ENCODE assay signal across 8 cellular contexts in the genomic region with DNA sequence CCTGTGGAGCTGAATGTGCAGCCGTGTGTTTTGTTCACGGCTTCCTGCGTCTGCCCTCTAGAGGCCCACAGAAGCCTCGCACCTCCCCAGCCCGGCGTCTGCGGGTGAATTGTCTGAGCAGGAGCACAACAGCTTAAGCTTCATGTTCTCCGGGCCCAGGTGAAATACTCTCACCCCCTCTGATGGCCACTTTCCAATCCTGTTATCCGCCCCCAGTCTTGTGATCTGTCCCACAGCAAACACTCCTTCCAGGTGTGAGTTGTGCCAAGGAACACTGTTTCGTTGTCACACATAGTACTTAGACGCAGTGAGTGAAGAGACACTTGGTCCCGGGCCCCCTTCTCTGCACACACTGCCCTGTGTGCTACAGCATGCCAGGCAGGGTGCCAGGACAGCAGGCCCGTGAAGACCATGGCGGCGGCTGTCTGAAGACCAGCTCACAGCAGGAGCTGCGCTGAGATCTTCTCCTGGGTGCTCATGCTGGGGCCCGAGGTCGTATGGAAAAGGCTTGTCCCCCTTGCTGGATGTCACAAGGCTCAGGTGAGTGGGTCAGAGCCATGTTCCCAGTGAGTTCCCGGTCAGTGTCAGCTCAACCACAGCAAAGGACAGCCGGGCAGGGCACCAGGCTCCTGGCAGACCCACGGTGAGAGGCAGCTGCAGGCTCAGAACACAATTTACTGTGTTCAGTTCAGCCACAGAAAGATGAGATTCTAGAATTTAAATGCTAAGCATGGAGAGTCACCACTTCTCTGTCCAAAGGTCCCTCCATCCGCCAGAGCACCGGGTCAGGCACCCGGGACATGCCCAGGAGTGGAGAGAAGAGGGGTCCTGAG. TPM values are rescaled to one million over a fixed set of nuclear protein-coding genes. Genes with fewer than 3 reads are reported as not detected.
DNase-seq lines count a peak whose midpoint lies in the region; ATAC-seq and TF ChIP-seq lines count a peak whose summit lies in the region.

No MANE protein-coding gene starts in this region.

- H3F3A ChIP-seq in PC-9 (ENCODE audit: insufficient read depth, low read depth): peaks cover 4% of the 10 kb centered on the region; the same call in 1 of the 2 replicates

- H3K4me1 ChIP-seq in IMR-90 (ENCODE audit: control insufficient read depth, insufficient read depth, low read length) (peaks cover 19% of the 10 kb centered on the region), PC-9 (replicated peaks; ENCODE audit: insufficient read depth) (0 out of 2 replicates have a peak, but pooled peaks cover 6% of the 10 kb centered on the region), heart right ventricle (peaks cover 0 to 20% (median 6%) of the 10 kb centered on the region in 9 donors)

- no peaks in the 10 kb centered on the region for H3K27me3 ChIP-seq in IMR-90 (ENCODE audit: control insufficient read depth, insufficient read depth, low read length)
- peaks cover 11% of the 10 kb centered on the region for H3K27me3 ChIP-seq in PC-9 (ENCODE audit: insufficient read depth, low read depth)
- peaks cover 0 to 26% (median 16%) of the 10 kb centered on the region in 7 donors for H3K27me3 ChIP-seq in heart right ventricle

- H3K36me3 ChIP-seq in IMR-90 (ENCODE audit: control insufficient read depth, insufficient read depth, low read length) (no peaks in the 10 kb centered on the region), PC-9 (ENCODE audit: low read depth) (no peaks in the 10 kb centered on the region), heart right ventricle (no peaks in the 10 kb centered on the region)

- H3K4me3 ChIP-seq in IMR-90 (ENCODE audit: insufficient read depth, low read depth, low read length) (no peak overlapping the region), PC-9 (no peak overlapping the region), heart right ventricle (no peak overlapping the region)

- H3K27ac ChIP-seq in IMR-90 (ENCODE audit: insufficient read depth, low read length) (0 out of 2 replicates have a peak overlapping the region, but pooled peaks have one; percentile 4), PC-9 (no peak overlapping the region), heart right ventricle (no peak overlapping the region)

- H4K91ac ChIP-seq in IMR-90 (ENCODE audit: insufficient read depth, low read depth, low read length): peak overlapping the region; percentile 75

- H3K23ac ChIP-seq in IMR-90 (ENCODE audit: low read depth, low read length): peak overlapping the region; percentile 21; the same call in 1 of the 2 replicates

- peak overlapping the region; percentile 90 for H2BK20ac ChIP-seq in IMR-90 (ENCODE audit: low read depth, low read length)

- H3K9me1 ChIP-seq in IMR-90 (ENCODE audit: insufficient read depth, low read length): peaks cover 28% of the 10 kb centered on the region

- POLR2A ChIA-PET in IMR-90 (lab: Charles Lee; ENCODE audit: unreplicated experiment) (no interaction called here), PC-9 (lab: Charles Lee; ENCODE audit: unreplicated experiment) (interaction anchor here (0.6 kb wide), 1 partner anchor 10 kb away, joined by 5 read pairs; no protein-coding TSS in a partner anchor)

- peak overlapping the region; percentile 39 for H3K14ac ChIP-seq in IMR-90 (replicated peaks; ENCODE audit: low read depth, low read length)

- peak; percentile 93 for ATAC-seq in IMR-90 (ENCODE audit: low read depth)
- peak; percentile 71 to 86 (median 78) for ATAC-seq in heart right ventricle
- no peak for ATAC-seq in HG03025 (IDR thresholded peaks at IDR 0.05; ENCODE audit: low FRiP score, unreplicated experiment)

- peaks cover 9 to 34% of the 10 kb centered on the region in 2 experiments; a peak in 3 of 4 replicates for H3K79me1 ChIP-seq in IMR-90 (ENCODE audit: low read depth in 1 of 2, low read length in 2 of 2)

- peak overlapping the region; percentile 44 for H3K9ac ChIP-seq in IMR-90 (ENCODE audit: low read depth, low read length)

- peak overlapping the region; percentile 90 for H2BK120ac ChIP-seq in IMR-90 (ENCODE audit: low read depth, low read length)

- H3K4ac ChIP-seq in IMR-90 (ENCODE audit: low read depth, low read length): peak overlapping the region; percentile 76

- H3K56ac ChIP-seq in IMR-90 (ENCODE audit: extremely low read depth, insufficient read depth, low read length): no peak overlapping the region

- WGBS in IMR-90 (ENCODE audit: extremely low coverage in 2 of 2, insufficient read length in 1 of 2), 2 experiments: 65% methylated on average over 9 of the region's 24 CpGs; no CpG with 5 or more reads in 1 of the 2 experiments
- WGBS in heart right ventricle, 2 donors: 41 to 50% methylated on average over 24 of the region's 24 CpGs

- H3K79me2 ChIP-seq in PC-9 (ENCODE audit: low read depth): no peaks in the 10 kb centered on the region

- peak overlapping the region; percentile 85 for H2AFZ ChIP-seq in IMR-90 (replicated peaks; ENCODE audit: low read length, poor library complexity)
- no peak overlapping the region for H2AFZ ChIP-seq in PC-9

- peaks cover 2% of the 10 kb centered on the region; the same call in 1 of the 2 replicates for H3K9me3 ChIP-seq in IMR-90 (ENCODE audit: control insufficient read depth, insufficient read depth, low read length)
- H3K9me3 ChIP-seq in PC-9 (ENCODE audit: insufficient read depth, low read depth): no peaks in the 10 kb centered on the region
- peaks cover 0 to 8% (median 0%) of the 10 kb centered on the region in 11 donors for H3K9me3 ChIP-seq in heart right ventricle

- H4K5ac ChIP-seq in IMR-90 (ENCODE audit: low read depth, low read length): peak overlapping the region; percentile 14; the same call in 1 of the 2 replicates

- no peaks in the 10 kb centered on the region for H3K9me2 ChIP-seq in PC-9 (ENCODE audit: insufficient read depth)

- dilution Hi-C loops in IMR-90 (cut with HindIII; ENCODE audit: low sequenced_read_pairs, unreplicated experiment): no loop called here

- TF ChIP-seq POLR2A in IMR-90 (IDR thresholded peaks at IDR 0.05; ENCODE audit: low read depth, low read length): no peak

- H3K18ac ChIP-seq in IMR-90 (ENCODE audit: low read depth, low read length): no peak overlapping the region

- peak overlapping the region; percentile 92 for H2AK9ac ChIP-seq in IMR-90 (replicated peaks; ENCODE audit: low read depth, low read length, poor library complexity)

- peak overlapping the region; percentile 80; the same call in 1 of the 2 replicates for H2AK5ac ChIP-seq in IMR-90 (ENCODE audit: low read depth, low read length)

- H2BK5ac ChIP-seq in IMR-90 (ENCODE audit: low read depth, low read length, poor library complexity, severe bottlenecking): no peak overlapping the region

- CTCF ChIA-PET in IMR-90 (lab: Yijun Ruan, JAX) (interaction anchor here (0.6 to 1.7 kb wide), 30 partner anchors 9 to 1644 kb away, joined by 3 to 9 read pairs (median 4); no protein-coding TSS in a partner anchor), PC-9 (lab: Charles Lee) (interaction anchor here (0.6 to 0.8 kb wide), 2 partner anchors 197 to 201 kb away, joined by 3 to 7 read pairs; no protein-coding TSS in a partner anchor)

- TF ChIP-seq CTCF in IMR-90 (conservative IDR thresholded peaks at IDR 0.05; ENCODE audit: low read depth, low read length) (peak; percentile 95), PC-9 (conservative IDR thresholded peaks at IDR 0.05) (peak; percentile 77), heart right ventricle (IDR thresholded peaks at IDR 0.05) (peak; percentile 76 to 89 (median 84))

- peak overlapping the region; percentile 62; the same call in 2 of the 3 replicates for H2BK15ac ChIP-seq in IMR-90 (ENCODE audit: low read depth, low read length)

- no peak overlapping the region for H3K4me2 ChIP-seq in IMR-90 (ENCODE audit: low read depth, low read length)
- H3K4me2 ChIP-seq in PC-9: no peak overlapping the region

- H4K8ac ChIP-seq in IMR-90 (ENCODE audit: low read depth in 2 of 2, low read length in 2 of 2): peak overlapping the region; percentile 42 to 56; a peak in 2 of 4 replicates

- BruUV-seq in IMR-90 (replicated peaks; lab: Mats Ljungman, UMichigan): no TSS peak
- no TSS peak for BruUV-seq in PC-9 (replicated peaks; lab: Mats Ljungman, UMichigan)

- peak; percentile 79 for DNase-seq in DMS 273 (lab: John Stamatoyannopoulos, UW; ENCODE audit: unreplicated experiment)
- DNase-seq in DMS 273 treated with DMSO at 0.1 percent for 48 hours (lab: John Stamatoyannopoulos, UW): no peak
- DNase-seq in IMR-90: peak; percentile 86
- DNase-seq in PC-9: peak; percentile 58 to 60
- DNase-seq in activated naive CD4-positive, alpha-beta T cell treated with anti-CD3 and anti-CD28 coated beads, Interleukin-2, amount 50 U/mL, for 16 hours: peak; percentile 30
- peak; percentile 66 to 67 for DNase-seq in heart right ventricle
- peak; percentile 86 for DNase-seq in retina

- peak; percentile 88 for TF ChIP-seq RAD21 in IMR-90 (IDR thresholded peaks at IDR 0.05; ENCODE audit: low read length)

- H4K20me1 ChIP-seq in IMR-90 (ENCODE audit: insufficient read depth, low read length): peaks cover 2% of the 10 kb centered on the region
- H4K20me1 ChIP-seq in PC-9 (ENCODE audit: insufficient read depth): no peaks in the 10 kb centered on the region

- intact Hi-C loops in IMR-90 (cut with micrococcal nuclease) (loop anchor here (2.0 kb wide), 2 partner anchors 66 to 196 kb away; no protein-coding TSS in a partner anchor), PC-9 (cut with micrococcal nuclease; ENCODE audit: unreplicated experiment) (loop anchor here (1.0 kb wide), 1 partner anchor 66 kb away; no protein-coding TSS in a partner anchor), heart right ventricle (cut with DNase I) (loop anchor here in 5 of 10 donors (5.0 to 10.0 kb wide), 3 partner anchors 64 to 199 kb away; no protein-coding TSS in a partner anchor)

- in situ Hi-C loops in IMR-90 (cut with MboI; ENCODE audit: low sequenced_read_pairs): loop anchor here (25.0 kb wide), 1 partner anchor 164 kb away; no protein-coding TSS in a partner anchor

TF ChIP-seq in IMR-90, 13 proteins besides CTCF, POLR2A, EP300 and RAD21 (continues in another document):
- TF ChIP-seq CEBPB (IDR thresholded peaks at IDR 0.05; ENCODE audit: low read depth, low read length) (no peak), RCOR1 (IDR thresholded peaks at IDR 0.05; ENCODE audit: insufficient replicate concordance, low read length) (no peak), MXI1 (IDR thresholded peaks at IDR 0.05; ENCODE audit: borderline replicate concordance, low read depth, low read length) (no peak), NFE2L2 (IDR thresholded peaks at IDR 0.05; ENCODE audit: low read depth, low read length) (no peak)

RNA-seq across cellular contexts. Expression of gene PXDN, which starts 6.8 kb away (rescaled TPM):
- total RNA-seq in IMR-90 (2012; rRNA removed) (148 and 153 TPM in 2 replicates), PC-9 (2021) (91.1 and 92.2 TPM in 2 replicates), heart right ventricle (10 to 100 TPM; 12.3 to 65.0 (median 20.3) TPM)
- polyA plus RNA-seq in IMR-90 (2012; rRNA removed) (268 and 332 TPM in 2 replicates), heart right ventricle (10 to 100 TPM in 1 of 2 donors, 1 to 10 TPM in 1; 7.8 to 19.1 TPM)
- 300 and 432 TPM in 2 replicates for polyA plus RNA-seq in IMR-90 (2012; cell fraction: cytosol; rRNA removed)
- polyA plus RNA-seq in IMR-90 (2012; cell fraction: nucleus; rRNA removed; ENCODE audit: low replicate concordance): 369 and 399 TPM in 2 replicates
